24 cellular contexts compared by ENCODE assay signal in genomic region chr4:113073614-113074013, GRCh38. TPM values are rescaled to one million over a fixed set of nuclear protein-coding genes. Genes with fewer than 3 reads are reported as not detected.
DNase-seq lines count a peak whose midpoint lies in the region; ATAC-seq and TF ChIP-seq lines count a peak whose summit lies in the region.
"Had no signal": no experiment of that assay in that cellular context is flagged by ENCODE, and none has a peak within 500 bp of the region (broad histone marks: within the 10 kb centered on the region; RNA-seq: fewer than 3 reads in every experiment).

No MANE protein-coding gene starts in this region.

- no peak overlapping the region for H3K27ac ChIP-seq in Peyer's patch
- H3K27ac ChIP-seq: A549; BLaER1 treated with 17β-estradiol and CSF1 and Interleukin-3, amounts not matched to agents 10 nM and 100 nM had no signal

- no peak for TF ChIP-seq CTCF in brain (conservative IDR thresholded peaks at IDR 0.05)
- TF ChIP-seq CTCF in glutamatergic neuron (IDR thresholded peaks at IDR 0.05; ENCODE audit: partially characterized antibody, unreplicated experiment), result no peak
- TF ChIP-seq CTCF in Peyer's patch (IDR thresholded peaks at IDR 0.05), result no peak
- TF ChIP-seq CTCF in mesothelial cell of epicardium (IDR thresholded peaks at IDR 0.05; ENCODE audit: unreplicated experiment), result no peak

- DNase-seq in NCI-H446 (lab: John Stamatoyannopoulos, UW) (peak; percentile 25 to 48), glutamatergic neuron (no peak), retina (peak; percentile 84), HT-29 (ENCODE audit: low spot score) (no peak), Peyer's patch (no peak), mesothelial cell of epicardium (ENCODE audit: low spot score in 2 of 2, unreplicated experiment in 2 of 2) (no peak), Right ventricle myocardium inferior (ENCODE audit: missing footprints) (no peak)
- DNase-seq: 8988T; ACHN; AML-193; BE2C; CD4-positive, alpha-beta T cell; CD8-positive, alpha-beta memory T cell; DMS 273 treated with DMSO at 0.1 percent for 48 hours; DMS79; EL; GF-D8; H9 had no signal

- intact Hi-C loops in Right ventricle myocardium inferior (cut with DNase I), result no loop called here

- H3K27ac Mint-ChIP-seq in brain, result peak overlapping the region; percentile 54 to 81 (median 70)
- H3K27ac Mint-ChIP-seq in glutamatergic neuron (ENCODE audit: unreplicated experiment), result peak overlapping the region; percentile 84
- H3K27ac Mint-ChIP-seq in mesothelial cell of epicardium, result no peak overlapping the region
- H3K27ac Mint-ChIP-seq: CD4-positive, alpha-beta T cell; CD8-positive, alpha-beta memory T cell; GM23338; H9 had no signal

- H3K36me3 Mint-ChIP-seq in brain, result peaks cover 44% of the 10 kb centered on the region
- H3K36me3 Mint-ChIP-seq in glutamatergic neuron (ENCODE audit: unreplicated experiment), result peaks cover 5% of the 10 kb centered on the region
- H3K36me3 Mint-ChIP-seq in mesothelial cell of epicardium, result no peaks in the 10 kb centered on the region
- H3K36me3 Mint-ChIP-seq: CD14-positive monocyte; CD8-positive, alpha-beta memory T cell had no signal

- H3K4me1 Mint-ChIP-seq in brain, result peaks cover 51% of the 10 kb centered on the region
- peaks cover 80% of the 10 kb centered on the region for H3K4me1 Mint-ChIP-seq in glutamatergic neuron (ENCODE audit: low read depth, unreplicated experiment)
- no peaks in the 10 kb centered on the region for H3K4me1 Mint-ChIP-seq in mesothelial cell of epicardium
- H3K4me1 Mint-ChIP-seq: CD14-positive monocyte; CD8-positive, alpha-beta memory T cell had no signal

- H3K4me1 ChIP-seq in Peyer's patch, result no peaks in the 10 kb centered on the region
- H3K4me1 ChIP-seq: A549; BLaER1 treated with 17β-estradiol and CSF1 and Interleukin-3, amounts not matched to agents 10 nM and 100 nM had no signal

- H3K36me3 ChIP-seq in Peyer's patch, result no peaks in the 10 kb centered on the region
- H3K36me3 ChIP-seq: BLaER1 treated with 17β-estradiol and CSF1 and Interleukin-3, amounts not matched to agents 10 nM and 100 nM had no signal

- no peak overlapping the region for H3K4me3 ChIP-seq in Peyer's patch
- H3K4me3 ChIP-seq: A549; BLaER1 treated with 17β-estradiol and CSF1 and Interleukin-3, amounts not matched to agents 10 nM and 100 nM; GM23338 had no signal

- no peak for TF ChIP-seq POLR2A in Peyer's patch (IDR thresholded peaks at IDR 0.05)

- no peak for ATAC-seq in Right ventricle myocardium inferior
- ATAC-seq: A549, HCT116 had no signal

- no peaks in the 10 kb centered on the region for H3K9me3 ChIP-seq in Peyer's patch
- H3K9me3 ChIP-seq: A549, BE2C had no signal

- H3K9me3 Mint-ChIP-seq in brain (no peaks in the 10 kb centered on the region), glutamatergic neuron (ENCODE audit: unreplicated experiment) (peaks cover 38% of the 10 kb centered on the region), mesothelial cell of epicardium (no peaks in the 10 kb centered on the region)
- H3K9me3 Mint-ChIP-seq: GM23338, H9 had no signal

- H3K27me3 Mint-ChIP-seq in brain (no peaks in the 10 kb centered on the region), glutamatergic neuron (ENCODE audit: unreplicated experiment) (peaks cover 24% of the 10 kb centered on the region), mesothelial cell of epicardium (ENCODE audit: low read depth) (peaks cover 4% of the 10 kb centered on the region)
- H3K27me3 Mint-ChIP-seq: CD4-positive, alpha-beta T cell; CD8-positive, alpha-beta memory T cell had no signal

- peak overlapping the region in 4 of 5 experiments; percentile 27 to 59 (median 32) for H3K4me3 Mint-ChIP-seq in brain
- H3K4me3 Mint-ChIP-seq in glutamatergic neuron (ENCODE audit: unreplicated experiment), result peak overlapping the region; percentile 74
- H3K4me3 Mint-ChIP-seq in mesothelial cell of epicardium, result no peak overlapping the region
- H3K4me3 Mint-ChIP-seq: CD14-positive monocyte; CD4-positive, alpha-beta T cell; GM23338; H9 had no signal

- no peaks in the 10 kb centered on the region for H3K27me3 ChIP-seq in Peyer's patch
- H3K27me3 ChIP-seq: BE2C; BLaER1 treated with 17β-estradiol and CSF1 and Interleukin-3, amounts not matched to agents 10 nM and 100 nM had no signal

RNA-seq across cellular contexts. Expression of gene ANK2, which starts 24.2 kb away (rescaled TPM):
- 27.1 TPM for polyA plus RNA-seq in brain (ENCODE audit: insufficient read depth, low read depth, low replicate concordance)
- total RNA-seq in glutamatergic neuron (ENCODE audit: unreplicated experiment), result 1,513 TPM
- total RNA-seq in HT-29 (2014; rRNA removed; shearing (Covaris generic)), result 0.03 and 0.08 TPM in 2 replicates
- 10 to 100 TPM in 3 of 4 donors, 1 to 10 TPM in 1; 5.3 to 85.0 (median 21.1) TPM for total RNA-seq in Peyer's patch
- 9.2 to 11.8 TPM (median 10.4 TPM) in 3 replicates for total RNA-seq in mesothelial cell of epicardium
- total RNA-seq in Right ventricle myocardium inferior, result 284 TPM
- polyA plus RNA-seq: CD14-positive monocyte; CD8-positive, alpha-beta memory T cell had no signal

Comparison
In these comparisons a context has a peak if more than half of its experiments do, and no peak if none do; other contexts are left out.
1. DNase-seq: peak in NCI-H446 (2 of 2) and retina (single experiment); none in glutamatergic neuron (single experiment), HT-29 (single experiment), Peyer's patch (0 of 3), mesothelial cell of epicardium (0 of 2) and Right ventricle myocardium inferior (single experiment).